ENCODE assay signal across 2 cellular contexts in the genomic region with DNA sequence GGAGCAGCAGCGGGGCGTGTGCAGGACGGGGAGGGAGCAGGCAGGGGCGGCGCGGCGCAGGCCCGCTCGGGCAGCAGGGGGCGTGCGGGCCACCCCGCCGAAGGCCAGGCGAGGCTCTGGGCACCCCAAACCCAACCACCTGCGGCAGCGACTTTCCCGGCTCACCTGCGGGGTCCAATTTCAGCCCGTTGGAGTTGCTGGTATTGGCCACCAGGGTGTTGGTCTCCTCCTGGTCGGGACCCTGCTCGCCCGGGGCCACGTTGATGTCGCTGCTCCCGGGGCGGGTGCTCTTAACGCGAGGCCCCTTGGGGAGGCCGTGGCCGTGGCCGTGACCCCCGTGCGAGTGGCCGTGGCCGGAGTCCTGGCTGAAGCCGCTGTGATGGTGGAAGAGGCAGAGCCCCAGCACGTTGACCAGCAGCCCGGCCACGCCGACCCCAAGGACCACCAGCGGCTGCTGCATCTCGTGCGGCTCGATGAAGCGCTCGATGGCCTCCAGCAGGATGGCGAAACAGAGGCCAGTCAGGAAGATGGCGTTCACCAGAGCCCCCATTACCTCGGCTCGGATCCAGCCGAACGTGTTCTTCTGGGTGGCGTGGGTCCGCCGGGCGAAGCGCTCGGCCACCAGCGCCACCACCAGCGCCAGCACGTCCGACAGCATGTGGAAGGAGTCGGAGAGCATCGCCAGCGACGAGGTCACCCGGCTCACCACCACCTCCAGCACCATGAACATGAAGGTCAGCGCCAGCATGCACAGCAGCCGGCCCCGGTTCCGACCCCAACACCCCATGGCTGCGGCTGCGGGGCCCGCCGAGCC.
TF ChIP-seq lines count a peak whose summit lies in the region.

No MANE protein-coding gene starts in this region.

TF ChIP-seq in HEK293T, 16 proteins besides CTCF, POLR2A, EP300 and RAD21 (continued from another document):
- TF ChIP-seq, protein P1, sequence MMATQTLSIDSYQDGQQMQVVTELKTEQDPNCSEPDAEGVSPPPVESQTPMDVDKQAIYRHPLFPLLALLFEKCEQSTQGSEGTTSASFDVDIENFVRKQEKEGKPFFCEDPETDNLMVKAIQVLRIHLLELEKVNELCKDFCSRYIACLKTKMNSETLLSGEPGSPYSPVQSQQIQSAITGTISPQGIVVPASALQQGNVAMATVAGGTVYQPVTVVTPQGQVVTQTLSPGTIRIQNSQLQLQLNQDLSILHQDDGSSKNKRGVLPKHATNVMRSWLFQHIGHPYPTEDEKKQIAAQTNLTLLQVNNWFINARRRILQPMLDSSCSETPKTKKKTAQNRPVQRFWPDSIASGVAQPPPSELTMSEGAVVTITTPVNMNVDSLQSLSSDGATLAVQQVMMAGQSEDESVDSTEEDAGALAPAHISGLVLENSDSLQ (IDR thresholded peaks at IDR 0.05): no peak

TF ChIP-seq in GM12878, 131 proteins besides CTCF, POLR2A, EP300 and RAD21 (continued from another document and continues in another):
- TF ChIP-seq RELA (IDR thresholded peaks at IDR 0.05; ENCODE audit: borderline replicate concordance, partially characterized antibody): no peak
- TF ChIP-seq NR2F1 (conservative IDR thresholded peaks at IDR 0.05): peak; percentile 65; the same call in 1 of the 2 replicates
- TF ChIP-seq BACH1 (IDR thresholded peaks at IDR 0.05; ENCODE audit: borderline replicate concordance): peak; percentile 40; the same call in 1 of the 2 replicates
- TF ChIP-seq CEBPB (IDR thresholded peaks at IDR 0.05; ENCODE audit: borderline replicate concordance in 1 of 2, low read depth in 2 of 2, low read length in 2 of 2): no peak
- TF ChIP-seq, protein P2, sequence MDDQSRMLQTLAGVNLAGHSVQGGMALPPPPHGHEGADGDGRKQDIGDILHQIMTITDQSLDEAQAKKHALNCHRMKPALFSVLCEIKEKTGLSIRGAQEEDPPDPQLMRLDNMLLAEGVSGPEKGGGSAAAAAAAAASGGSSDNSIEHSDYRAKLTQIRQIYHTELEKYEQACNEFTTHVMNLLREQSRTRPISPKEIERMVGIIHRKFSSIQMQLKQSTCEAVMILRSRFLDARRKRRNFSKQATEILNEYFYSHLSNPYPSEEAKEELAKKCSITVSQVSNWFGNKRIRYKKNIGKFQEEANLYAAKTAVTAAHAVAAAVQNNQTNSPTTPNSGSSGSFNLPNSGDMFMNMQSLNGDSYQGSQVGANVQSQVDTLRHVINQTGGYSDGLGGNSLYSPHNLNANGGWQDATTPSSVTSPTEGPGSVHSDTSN (IDR thresholded peaks at IDR 0.05; ENCODE audit: insufficient replicate concordance, low read depth, low read length): no peak
- 0 out of 3 replicates have a peak, but pooled peaks have one; percentile 7 for TF ChIP-seq POU2F2 (IDR thresholded peaks at IDR 0.05; ENCODE audit: borderline replicate concordance, low read depth, low read length)
- TF ChIP-seq, protein P3, sequence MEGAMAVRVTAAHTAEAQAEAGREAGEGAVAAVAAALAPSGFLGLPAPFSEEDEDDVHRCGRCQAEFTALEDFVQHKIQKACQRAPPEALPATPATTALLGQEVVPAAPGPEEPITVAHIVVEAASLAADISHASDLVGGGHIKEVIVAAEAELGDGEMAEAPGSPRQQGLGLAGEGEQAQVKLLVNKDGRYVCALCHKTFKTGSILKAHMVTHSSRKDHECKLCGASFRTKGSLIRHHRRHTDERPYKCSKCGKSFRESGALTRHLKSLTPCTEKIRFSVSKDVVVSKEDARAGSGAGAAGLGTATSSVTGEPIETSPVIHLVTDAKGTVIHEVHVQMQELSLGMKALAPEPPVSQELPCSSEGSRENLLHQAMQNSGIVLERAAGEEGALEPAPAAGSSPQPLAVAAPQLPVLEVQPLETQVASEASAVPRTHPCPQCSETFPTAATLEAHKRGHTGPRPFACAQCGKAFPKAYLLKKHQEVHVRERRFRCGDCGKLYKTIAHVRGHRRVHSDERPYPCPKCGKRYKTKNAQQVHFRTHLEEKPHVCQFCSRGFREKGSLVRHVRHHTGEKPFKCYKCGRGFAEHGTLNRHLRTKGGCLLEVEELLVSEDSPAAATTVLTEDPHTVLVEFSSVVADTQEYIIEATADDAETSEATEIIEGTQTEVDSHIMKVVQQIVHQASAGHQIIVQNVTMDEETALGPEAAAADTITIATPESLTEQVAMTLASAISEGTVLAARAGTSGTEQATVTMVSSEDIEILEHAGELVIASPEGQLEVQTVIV (IDR thresholded peaks at IDR 0.05; ENCODE audit: borderline replicate concordance, partially characterized antibody): no peak
- TF ChIP-seq SIX5 (IDR thresholded peaks at IDR 0.05; ENCODE audit: low read depth, low read length, severe bottlenecking): no peak
- TF ChIP-seq CHD1 (IDR thresholded peaks at IDR 0.05; ENCODE audit: low read depth, low read length): no peak
- TF ChIP-seq GATAD2B (conservative IDR thresholded peaks at IDR 0.05; ENCODE audit: low read depth): peak; percentile 79; the same call in 1 of the 2 replicates
- no peak for TF ChIP-seq SPI1 (IDR thresholded peaks at IDR 0.05; ENCODE audit: borderline replicate concordance, insufficient read depth, low read depth, low read length)
- TF ChIP-seq HDGF (IDR thresholded peaks at IDR 0.05): peak; percentile 54; the same call in 1 of the 2 replicates
- no peak for TF ChIP-seq FOS (IDR thresholded peaks at IDR 0.05; ENCODE audit: borderline replicate concordance, extremely low read depth, insufficient read length)
- peak; percentile 52; the same call in 1 of the 2 replicates for TF ChIP-seq YY1 (IDR thresholded peaks at IDR 0.05; ENCODE audit: low read depth, low read length)
- peak; percentile 47 to 70; a peak in 3 of 4 replicates for TF ChIP-seq BHLHE40 (IDR thresholded peaks at IDR 0.05; ENCODE audit: borderline replicate concordance in 1 of 2, low read depth in 2 of 2, low read length in 1 of 2)
- TF ChIP-seq, protein P4, sequence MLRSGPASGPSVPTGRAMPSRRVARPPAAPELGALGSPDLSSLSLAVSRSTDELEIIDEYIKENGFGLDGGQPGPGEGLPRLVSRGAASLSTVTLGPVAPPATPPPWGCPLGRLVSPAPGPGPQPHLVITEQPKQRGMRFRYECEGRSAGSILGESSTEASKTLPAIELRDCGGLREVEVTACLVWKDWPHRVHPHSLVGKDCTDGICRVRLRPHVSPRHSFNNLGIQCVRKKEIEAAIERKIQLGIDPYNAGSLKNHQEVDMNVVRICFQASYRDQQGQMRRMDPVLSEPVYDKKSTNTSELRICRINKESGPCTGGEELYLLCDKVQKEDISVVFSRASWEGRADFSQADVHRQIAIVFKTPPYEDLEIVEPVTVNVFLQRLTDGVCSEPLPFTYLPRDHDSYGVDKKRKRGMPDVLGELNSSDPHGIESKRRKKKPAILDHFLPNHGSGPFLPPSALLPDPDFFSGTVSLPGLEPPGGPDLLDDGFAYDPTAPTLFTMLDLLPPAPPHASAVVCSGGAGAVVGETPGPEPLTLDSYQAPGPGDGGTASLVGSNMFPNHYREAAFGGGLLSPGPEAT (IDR thresholded peaks at IDR 0.05; ENCODE audit: low read depth): no peak
- TF ChIP-seq, protein P5, sequence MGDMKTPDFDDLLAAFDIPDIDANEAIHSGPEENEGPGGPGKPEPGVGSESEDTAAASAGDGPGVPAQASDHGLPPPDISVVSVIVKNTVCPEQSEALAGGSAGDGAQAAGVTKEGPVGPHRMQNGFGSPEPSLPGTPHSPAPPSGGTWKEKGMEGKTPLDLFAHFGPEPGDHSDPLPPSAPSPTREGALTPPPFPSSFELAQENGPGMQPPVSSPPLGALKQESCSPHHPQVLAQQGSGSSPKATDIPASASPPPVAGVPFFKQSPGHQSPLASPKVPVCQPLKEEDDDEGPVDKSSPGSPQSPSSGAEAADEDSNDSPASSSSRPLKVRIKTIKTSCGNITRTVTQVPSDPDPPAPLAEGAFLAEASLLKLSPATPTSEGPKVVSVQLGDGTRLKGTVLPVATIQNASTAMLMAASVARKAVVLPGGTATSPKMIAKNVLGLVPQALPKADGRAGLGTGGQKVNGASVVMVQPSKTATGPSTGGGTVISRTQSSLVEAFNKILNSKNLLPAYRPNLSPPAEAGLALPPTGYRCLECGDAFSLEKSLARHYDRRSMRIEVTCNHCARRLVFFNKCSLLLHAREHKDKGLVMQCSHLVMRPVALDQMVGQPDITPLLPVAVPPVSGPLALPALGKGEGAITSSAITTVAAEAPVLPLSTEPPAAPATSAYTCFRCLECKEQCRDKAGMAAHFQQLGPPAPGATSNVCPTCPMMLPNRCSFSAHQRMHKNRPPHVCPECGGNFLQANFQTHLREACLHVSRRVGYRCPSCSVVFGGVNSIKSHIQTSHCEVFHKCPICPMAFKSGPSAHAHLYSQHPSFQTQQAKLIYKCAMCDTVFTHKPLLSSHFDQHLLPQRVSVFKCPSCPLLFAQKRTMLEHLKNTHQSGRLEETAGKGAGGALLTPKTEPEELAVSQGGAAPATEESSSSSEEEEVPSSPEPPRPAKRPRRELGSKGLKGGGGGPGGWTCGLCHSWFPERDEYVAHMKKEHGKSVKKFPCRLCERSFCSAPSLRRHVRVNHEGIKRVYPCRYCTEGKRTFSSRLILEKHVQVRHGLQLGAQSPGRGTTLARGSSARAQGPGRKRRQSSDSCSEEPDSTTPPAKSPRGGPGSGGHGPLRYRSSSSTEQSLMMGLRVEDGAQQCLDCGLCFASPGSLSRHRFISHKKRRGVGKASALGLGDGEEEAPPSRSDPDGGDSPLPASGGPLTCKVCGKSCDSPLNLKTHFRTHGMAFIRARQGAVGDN (IDR thresholded peaks at IDR 0.05): peak; percentile 74; the same call in 1 of the 2 replicates
- no peak for TF ChIP-seq RBBP5 (conservative IDR thresholded peaks at IDR 0.05)
- peak; percentile 58; the same call in 1 of the 2 replicates for TF ChIP-seq SMC3 (IDR thresholded peaks at IDR 0.05; ENCODE audit: borderline replicate concordance, low read length)
- no peak for TF ChIP-seq RFX5 (IDR thresholded peaks at IDR 0.05; ENCODE audit: low read depth, low read length)
- TF ChIP-seq, protein P6, sequence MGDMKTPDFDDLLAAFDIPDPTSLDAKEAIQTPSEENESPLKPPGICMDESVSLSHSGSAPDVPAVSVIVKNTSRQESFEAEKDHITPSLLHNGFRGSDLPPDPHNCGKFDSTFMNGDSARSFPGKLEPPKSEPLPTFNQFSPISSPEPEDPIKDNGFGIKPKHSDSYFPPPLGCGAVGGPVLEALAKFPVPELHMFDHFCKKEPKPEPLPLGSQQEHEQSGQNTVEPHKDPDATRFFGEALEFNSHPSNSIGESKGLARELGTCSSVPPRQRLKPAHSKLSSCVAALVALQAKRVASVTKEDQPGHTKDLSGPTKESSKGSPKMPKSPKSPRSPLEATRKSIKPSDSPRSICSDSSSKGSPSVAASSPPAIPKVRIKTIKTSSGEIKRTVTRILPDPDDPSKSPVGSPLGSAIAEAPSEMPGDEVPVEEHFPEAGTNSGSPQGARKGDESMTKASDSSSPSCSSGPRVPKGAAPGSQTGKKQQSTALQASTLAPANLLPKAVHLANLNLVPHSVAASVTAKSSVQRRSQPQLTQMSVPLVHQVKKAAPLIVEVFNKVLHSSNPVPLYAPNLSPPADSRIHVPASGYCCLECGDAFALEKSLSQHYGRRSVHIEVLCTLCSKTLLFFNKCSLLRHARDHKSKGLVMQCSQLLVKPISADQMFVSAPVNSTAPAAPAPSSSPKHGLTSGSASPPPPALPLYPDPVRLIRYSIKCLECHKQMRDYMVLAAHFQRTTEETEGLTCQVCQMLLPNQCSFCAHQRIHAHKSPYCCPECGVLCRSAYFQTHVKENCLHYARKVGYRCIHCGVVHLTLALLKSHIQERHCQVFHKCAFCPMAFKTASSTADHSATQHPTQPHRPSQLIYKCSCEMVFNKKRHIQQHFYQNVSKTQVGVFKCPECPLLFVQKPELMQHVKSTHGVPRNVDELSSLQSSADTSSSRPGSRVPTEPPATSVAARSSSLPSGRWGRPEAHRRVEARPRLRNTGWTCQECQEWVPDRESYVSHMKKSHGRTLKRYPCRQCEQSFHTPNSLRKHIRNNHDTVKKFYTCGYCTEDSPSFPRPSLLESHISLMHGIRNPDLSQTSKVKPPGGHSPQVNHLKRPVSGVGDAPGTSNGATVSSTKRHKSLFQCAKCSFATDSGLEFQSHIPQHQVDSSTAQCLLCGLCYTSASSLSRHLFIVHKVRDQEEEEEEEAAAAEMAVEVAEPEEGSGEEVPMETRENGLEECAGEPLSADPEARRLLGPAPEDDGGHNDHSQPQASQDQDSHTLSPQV (IDR thresholded peaks at IDR 0.05): peak; percentile 71; the same call in 1 of the 2 replicates
- TF ChIP-seq LARP7 (IDR thresholded peaks at IDR 0.05): peak; percentile 88; the same call in 1 of the 2 replicates
- no peak; the same call in 1 of the 2 replicates for TF ChIP-seq ZNF217 (IDR thresholded peaks at IDR 0.05)
- TF ChIP-seq DPF2 (IDR thresholded peaks at IDR 0.05): peak; percentile 54
- TF ChIP-seq, protein P1 (IDR thresholded peaks at IDR 0.05): 0 out of 2 replicates have a peak, but pooled peaks have one; percentile 9
- peak; percentile 73; the same call in 1 of the 2 replicates for TF ChIP-seq ZNF24 (IDR thresholded peaks at IDR 0.05)
- TF ChIP-seq TCF12 (IDR thresholded peaks at IDR 0.05; ENCODE audit: low read depth, low read length): 0 out of 2 replicates have a peak, but pooled peaks have one; percentile 38
- TF ChIP-seq TCF3 (IDR thresholded peaks at IDR 0.05; ENCODE audit: borderline replicate concordance, insufficient read depth, low read depth, low read length): 0 out of 2 replicates have a peak, but pooled peaks have one; percentile 8
- TF ChIP-seq, protein P7, sequence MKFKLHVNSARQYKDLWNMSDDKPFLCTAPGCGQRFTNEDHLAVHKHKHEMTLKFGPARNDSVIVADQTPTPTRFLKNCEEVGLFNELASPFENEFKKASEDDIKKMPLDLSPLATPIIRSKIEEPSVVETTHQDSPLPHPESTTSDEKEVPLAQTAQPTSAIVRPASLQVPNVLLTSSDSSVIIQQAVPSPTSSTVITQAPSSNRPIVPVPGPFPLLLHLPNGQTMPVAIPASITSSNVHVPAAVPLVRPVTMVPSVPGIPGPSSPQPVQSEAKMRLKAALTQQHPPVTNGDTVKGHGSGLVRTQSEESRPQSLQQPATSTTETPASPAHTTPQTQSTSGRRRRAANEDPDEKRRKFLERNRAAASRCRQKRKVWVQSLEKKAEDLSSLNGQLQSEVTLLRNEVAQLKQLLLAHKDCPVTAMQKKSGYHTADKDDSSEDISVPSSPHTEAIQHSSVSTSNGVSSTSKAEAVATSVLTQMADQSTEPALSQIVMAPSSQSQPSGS (IDR thresholded peaks at IDR 0.05; ENCODE audit: low read length): no peak
- no peak for TF ChIP-seq SREBF2 (IDR thresholded peaks at IDR 0.05; ENCODE audit: low read length)
- TF ChIP-seq, protein P8, sequence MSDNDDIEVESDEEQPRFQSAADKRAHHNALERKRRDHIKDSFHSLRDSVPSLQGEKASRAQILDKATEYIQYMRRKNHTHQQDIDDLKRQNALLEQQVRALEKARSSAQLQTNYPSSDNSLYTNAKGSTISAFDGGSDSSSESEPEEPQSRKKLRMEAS (IDR thresholded peaks at IDR 0.05; ENCODE audit: low read depth, low read length): peak; percentile 50
- peak; percentile 82; the same call in 1 of the 2 replicates for TF ChIP-seq SIN3A (IDR thresholded peaks at IDR 0.05; ENCODE audit: low read depth, low read length)
